Comparison of ENCODE assay signal across 8 cellular contexts in genomic region chr14:70416322-70416716, GRCh38. TPM values are rescaled to one million over a fixed set of nuclear protein-coding genes. Genes with fewer than 3 reads are reported as not detected.
DNase-seq lines count a peak whose midpoint lies in the region; ATAC-seq and TF ChIP-seq lines count a peak whose summit lies in the region.

No MANE protein-coding gene starts in this region.

- H3K27me3 Mint-ChIP-seq in CD4-positive, alpha-beta memory T cell, result peaks cover 0 to 4% of the 10 kb centered on the region in 2 donors

- DNase-seq in CD4-positive, alpha-beta memory T cell, result no peak
- DNase-seq in activated naive CD4-positive, alpha-beta T cell treated with anti-CD3 and anti-CD28 coated beads, Interleukin-2, amount 50 U/mL, for 72 hours (ENCODE audit: low spot score in 2 of 2), result no peak
- DNase-seq in iPS DF 6.9 (ENCODE audit: low read depth, low spot score) (no peak), spleen (no peak), germinal center (ENCODE audit: low spot score) (no peak), erythroblast (lab: John Stamatoyannopoulos, UW) (no peak), GM19238 (ENCODE audit: insufficient read length, low spot score) (no peak)

- peaks cover 30% of the 10 kb centered on the region for H3K4me1 ChIP-seq in CD4-positive, alpha-beta memory T cell (ENCODE audit: insufficient read depth, low read length)
- no peaks in the 10 kb centered on the region for H3K4me1 ChIP-seq in iPS DF 6.9 (ENCODE audit: control insufficient read depth, insufficient read depth, low read length)
- H3K4me1 ChIP-seq in spleen, result peaks cover 12 to 51% (median 24%) of the 10 kb centered on the region in 6 donors

- POLR2A ChIA-PET in CD4-positive, alpha-beta memory T cell (lab: Charles Lee; ENCODE audit: partially characterized antibody), result interaction anchor here (1.5 to 3.1 kb wide), 2 partner anchors 16 to 57 kb away, joined by 3 to 16 read pairs; partner anchors contain the start of gene COX16

- no peaks in the 10 kb centered on the region for H3K27me3 ChIP-seq in CD4-positive, alpha-beta memory T cell (ENCODE audit: insufficient read depth, low read length)
- H3K27me3 ChIP-seq in iPS DF 6.9 (ENCODE audit: control insufficient read depth, insufficient read depth, low read length) (no peaks in the 10 kb centered on the region), spleen (replicated peaks in 1 of 7) (no peaks in the 10 kb centered on the region)

- no peaks in the 10 kb centered on the region for H3K9me3 Mint-ChIP-seq in CD4-positive, alpha-beta memory T cell
- H3K9me3 Mint-ChIP-seq in activated naive CD4-positive, alpha-beta T cell treated with anti-CD3 and anti-CD28 coated beads, Interleukin-2, amount 50 U/mL, for 72 hours, result no peaks in the 10 kb centered on the region

- H3K9me3 ChIP-seq in CD4-positive, alpha-beta memory T cell (ENCODE audit: control insufficient read depth in 1 of 2, low read length in 2 of 2), result no peaks in the 10 kb centered on the region
- H3K9me3 ChIP-seq in iPS DF 6.9 (ENCODE audit: control insufficient read depth, insufficient read depth, low read length), result no peaks in the 10 kb centered on the region
- H3K9me3 ChIP-seq in spleen, result no peaks in the 10 kb centered on the region

- peak overlapping the region; percentile 84 to 97 (median 90) for H3K27ac Mint-ChIP-seq in CD4-positive, alpha-beta memory T cell
- H3K27ac Mint-ChIP-seq in activated naive CD4-positive, alpha-beta T cell treated with anti-CD3 and anti-CD28 coated beads, Interleukin-2, amount 50 U/mL, for 72 hours, result peak overlapping the region; percentile 60 to 84

- peak; percentile 10 for ATAC-seq in HG03354 (IDR thresholded peaks at IDR 0.05; ENCODE audit: poor library complexity, severe bottlenecking, unreplicated experiment)
- ATAC-seq in activated naive CD4-positive, alpha-beta T cell treated with anti-CD3 and anti-CD28 coated beads, Interleukin-2, amount 50 U/mL, for 72 hours, result peak; percentile 40 to 61

- intact Hi-C loops in CD4-positive, alpha-beta memory T cell (cut with micrococcal nuclease), result loop anchor here (10.0 kb wide), 1 partner anchor 188 kb away; the partner anchor contains the start of gene MED6
- intact Hi-C loops in spleen (cut with DNase I; ENCODE audit: low total_unique reads), result no loop called here

- H3K4me3 Mint-ChIP-seq in CD4-positive, alpha-beta memory T cell, result peak overlapping the region; percentile 90 to 99 (median 94)

- CTCF ChIA-PET in CD4-positive, alpha-beta memory T cell (lab: Charles Lee; ENCODE audit: partially characterized antibody), result no interaction called here

- peaks cover 6% of the 10 kb centered on the region for H3K36me3 ChIP-seq in CD4-positive, alpha-beta memory T cell (ENCODE audit: insufficient read depth, low read length)
- no peaks in the 10 kb centered on the region for H3K36me3 ChIP-seq in iPS DF 6.9 (ENCODE audit: control insufficient read depth, insufficient read depth, low read length)
- H3K36me3 ChIP-seq in spleen, result peaks cover 0 to 22% (median 0%) of the 10 kb centered on the region in 6 donors

- WGBS in iPS DF 6.9 (ENCODE audit: insufficient coverage, insufficient read length), result no CpG with 5 or more reads among the region's 8 CpGs
- WGBS in spleen, 5 donors, result 7 to 8% (median 7%) methylated on average over 8 of the region's 8 CpGs

- TF ChIP-seq POLR2A in spleen (IDR thresholded peaks at IDR 0.05), result no peak
- TF ChIP-seq POLR2A in erythroblast (IDR thresholded peaks at IDR 0.05; ENCODE audit: low read length), result no peak

- peaks cover 20 to 53% (median 36%) of the 10 kb centered on the region in 4 donors for H3K4me1 Mint-ChIP-seq in CD4-positive, alpha-beta memory T cell

- peak overlapping the region; percentile 59 for H3K27ac ChIP-seq in CD4-positive, alpha-beta memory T cell (ENCODE audit: low read depth, low read length)
- H3K27ac ChIP-seq in iPS DF 6.9 (ENCODE audit: low read length), result no peak overlapping the region
- H3K27ac ChIP-seq in spleen, result peak overlapping the region; percentile 2 to 83 (median 74)

- H3K36me3 Mint-ChIP-seq in CD4-positive, alpha-beta memory T cell, result peaks cover 12 to 30% of the 10 kb centered on the region in 2 donors
- no peaks in the 10 kb centered on the region for H3K36me3 Mint-ChIP-seq in activated naive CD4-positive, alpha-beta T cell treated with anti-CD3 and anti-CD28 coated beads, Interleukin-2, amount 50 U/mL, for 72 hours

- no peak for TF ChIP-seq CTCF in spleen (IDR thresholded peaks at IDR 0.05 in 8 of 11, conservative IDR thresholded peaks at IDR 0.05 in 3 of 11)

- peak overlapping the region; percentile 81 to 87 for H3K4me3 ChIP-seq in CD4-positive, alpha-beta memory T cell (ENCODE audit: low read length in 2 of 2)
- H3K4me3 ChIP-seq in iPS DF 6.9 (ENCODE audit: low read length) (peak overlapping the region; percentile 72), spleen (peak overlapping the region; percentile 66 to 87 (median 78))

RNA-seq across cellular contexts. Expression of gene SYNJ2BP, which starts 0.6 kb away (rescaled TPM):
- total RNA-seq in CD4-positive, alpha-beta memory T cell, result 10 to 100 TPM; 17.0 to 19.8 TPM
- polyA plus RNA-seq in CD4-positive, alpha-beta memory T cell, result 10 to 100 TPM; 13.4 to 19.2 TPM
- total RNA-seq in activated naive CD4-positive, alpha-beta T cell treated with anti-CD3 and anti-CD28 coated beads, Interleukin-2, amount 50 U/mL, for 72 hours, result 1 to 10 TPM; 4.1 to 4.6 TPM
- total RNA-seq in spleen, result 10 to 100 TPM; 19.0 to 29.1 (median 23.7) TPM
- polyA plus RNA-seq in spleen, result 10 to 100 TPM in 1 of 3 donors, 1 to 10 TPM in 2; 4.8 to 11.0 (median 6.5) TPM

RNA-seq across cellular contexts. Expression of gene ADAM21, which starts 35.7 kb away (rescaled TPM):
- not detected for total RNA-seq in CD4-positive, alpha-beta memory T cell
- polyA plus RNA-seq in CD4-positive, alpha-beta memory T cell, result under 1 TPM in 1 of 2 donors, not detected in 1; 0.10 TPM
- total RNA-seq in activated naive CD4-positive, alpha-beta T cell treated with anti-CD3 and anti-CD28 coated beads, Interleukin-2, amount 50 U/mL, for 72 hours, result under 1 TPM in 1 of 2 donors, not detected in 1; 0.39 TPM
- under 1 TPM in 3 of 7 donors, not detected in 4; 0.16 to 0.23 (median 0.18) TPM for total RNA-seq in spleen
- polyA plus RNA-seq in spleen, result under 1 TPM in 1 of 3 donors, not detected in 2; 0.06 TPM

RNA-seq across cellular contexts. Expression of gene COX16, which starts 56.8 kb away (rescaled TPM):
- total RNA-seq in CD4-positive, alpha-beta memory T cell, result 10 to 100 TPM; 24.5 to 26.2 TPM
- polyA plus RNA-seq in CD4-positive, alpha-beta memory T cell, result 10 to 100 TPM; 56.6 to 58.5 TPM
- total RNA-seq in activated naive CD4-positive, alpha-beta T cell treated with anti-CD3 and anti-CD28 coated beads, Interleukin-2, amount 50 U/mL, for 72 hours, result 10 to 100 TPM; 46.5 to 69.4 TPM
- total RNA-seq in spleen, result 10 to 100 TPM; 20.2 to 35.3 (median 25.5) TPM
- 10 to 100 TPM; 42.2 to 66.4 (median 59.6) TPM for polyA plus RNA-seq in spleen
